ENCODE assay signal across 9 cellular contexts in genomic region chr13:99859178-99860177, GRCh38.
A peak's percentile ranks its signal among the peaks of the same experiment; 100 is the strongest.
DNase-seq lines count a peak whose midpoint lies in the region; ATAC-seq and TF ChIP-seq lines count a peak whose summit lies in the region.
"Had no signal": no experiment of that assay in that cellular context is flagged by ENCODE, and none has a peak within 500 bp of the region (broad histone marks: within the 10 kb centered on the region; RNA-seq: fewer than 3 reads in every experiment).

No MANE protein-coding gene starts in this region.

- 88 to 92% (median 90%) methylated on average over 18 of the region's 18 CpGs for WGBS in ovary, 3 donors

- DNase-seq in activated T-helper 1 cell treated with anti-CD3 and anti-CD28 coated beads, Interleukin-12 subunit alpha, Interleukin-12 subunit beta, Interleukin-2, Interleukin-4 antibody, amounts not matched to agents 30 ng/mL and 10 ng/mL and 1 ng/mL, durations not matched to agents 14 hours and 24 hours and 36 hours (ENCODE audit: low spot score) = peak; percentile 12
- peak; percentile 56 to 68 (median 66) for DNase-seq in stimulated activated CD4-positive, alpha-beta T cell treated with anti-CD3 and anti-CD28 coated beads, TNF-alpha, amount 100 ng/mL, for 48 hours (ENCODE audit: low read depth in 3 of 3)
- DNase-seq in SJCRH30 (no peak), ovary (no peak), posterior vena cava (ENCODE audit: low spot score) (no peak), medulla oblongata (ENCODE audit: extremely low spot score) (no peak)

- H3K4me3 ChIP-seq in SJCRH30 (no peak overlapping the region), ovary (no peak overlapping the region)

- H3K36me3 ChIP-seq in SJCRH30 (no peaks in the 10 kb centered on the region), ovary (no peaks in the 10 kb centered on the region)

- H3K27me3 Mint-ChIP-seq in activated T-helper 1 cell treated with anti-CD3 and anti-CD28 coated beads, Interleukin-12 subunit alpha, Interleukin-12 subunit beta, Interleukin-2, Interleukin-4 antibody, amounts not matched to agents 30 ng/mL and 10 ng/mL and 1 ng/mL, durations not matched to agents 14 hours and 24 hours and 36 hours (ENCODE audit: insufficient read depth) = peaks cover 64% of the 10 kb centered on the region

- ATAC-seq in GM19395 (IDR thresholded peaks at IDR 0.05; ENCODE audit: unreplicated experiment) (peak; percentile 89), HG03095 (IDR thresholded peaks at IDR 0.05; ENCODE audit: unreplicated experiment) (peak; percentile 77)

- no peaks in the 10 kb centered on the region for H3K9me3 Mint-ChIP-seq in activated T-helper 1 cell treated with anti-CD3 and anti-CD28 coated beads, Interleukin-12 subunit alpha, Interleukin-12 subunit beta, Interleukin-2, Interleukin-4 antibody, amounts not matched to agents 30 ng/mL and 10 ng/mL and 1 ng/mL, durations not matched to agents 14 hours and 24 hours and 36 hours

- intact Hi-C loops in activated T-helper 1 cell treated with anti-CD3 and anti-CD28 coated beads, Interleukin-12 subunit alpha, Interleukin-12 subunit beta, Interleukin-2, Interleukin-4 antibody, amounts not matched to agents 30 ng/mL and 10 ng/mL and 1 ng/mL, durations not matched to agents 14 hours and 24 hours and 36 hours (cut with micrococcal nuclease) = loop anchor here (1.0 to 5.0 kb wide), 3 partner anchors 41 to 422 kb away; no protein-coding TSS in a partner anchor
- intact Hi-C loops in ovary (cut with DNase I) (no loop called here), posterior vena cava (cut with DNase I) (no loop called here)

- no peak overlapping the region for H3K4me3 Mint-ChIP-seq in activated T-helper 1 cell treated with anti-CD3 and anti-CD28 coated beads, Interleukin-12 subunit alpha, Interleukin-12 subunit beta, Interleukin-2, Interleukin-4 antibody, amounts not matched to agents 30 ng/mL and 10 ng/mL and 1 ng/mL, durations not matched to agents 14 hours and 24 hours and 36 hours

- TF ChIP-seq EP300 in ovary (IDR thresholded peaks at IDR 0.05) = no peak

- no peak for TF ChIP-seq CTCF in ovary (IDR thresholded peaks at IDR 0.05)

- H3K27me3 ChIP-seq in SJCRH30 (peaks cover 5% of the 10 kb centered on the region; the same call in 1 of the 2 replicates), ovary (no peaks in the 10 kb centered on the region)

- TF ChIP-seq POLR2A in ovary (IDR thresholded peaks at IDR 0.05) = no peak

- no peak overlapping the region for H3K27ac ChIP-seq in SJCRH30
- no peak overlapping the region for H3K27ac ChIP-seq in ovary
- H3K27ac ChIP-seq: VCaP had no signal

- H3K4me1 ChIP-seq in SJCRH30 (no peaks in the 10 kb centered on the region), ovary (ENCODE audit: insufficient read depth) (no peaks in the 10 kb centered on the region)

- peaks cover 13% of the 10 kb centered on the region for H3K4me1 Mint-ChIP-seq in activated T-helper 1 cell treated with anti-CD3 and anti-CD28 coated beads, Interleukin-12 subunit alpha, Interleukin-12 subunit beta, Interleukin-2, Interleukin-4 antibody, amounts not matched to agents 30 ng/mL and 10 ng/mL and 1 ng/mL, durations not matched to agents 14 hours and 24 hours and 36 hours (ENCODE audit: low read depth)

- H3K9me3 ChIP-seq in SJCRH30 (replicated peaks) (no peaks in the 10 kb centered on the region), ovary (no peaks in the 10 kb centered on the region)

- no peaks in the 10 kb centered on the region for H3K36me3 Mint-ChIP-seq in activated T-helper 1 cell treated with anti-CD3 and anti-CD28 coated beads, Interleukin-12 subunit alpha, Interleukin-12 subunit beta, Interleukin-2, Interleukin-4 antibody, amounts not matched to agents 30 ng/mL and 10 ng/mL and 1 ng/mL, durations not matched to agents 14 hours and 24 hours and 36 hours (ENCODE audit: low read depth)

- H3K27ac Mint-ChIP-seq in activated T-helper 1 cell treated with anti-CD3 and anti-CD28 coated beads, Interleukin-12 subunit alpha, Interleukin-12 subunit beta, Interleukin-2, Interleukin-4 antibody, amounts not matched to agents 30 ng/mL and 10 ng/mL and 1 ng/mL, durations not matched to agents 14 hours and 24 hours and 36 hours = peak overlapping the region; percentile 76

Comparison
In these comparisons a context has a peak if more than half of its experiments do, and no peak if none do; other contexts are left out.
1. DNase-seq: peak in activated T-helper 1 cell treated with anti-CD3 and anti-CD28 coated beads, Interleukin-12 subunit alpha, Interleukin-12 subunit beta, Interleukin-2, Interleukin-4 antibody, amounts not matched to agents 30 ng/mL and 10 ng/mL and 1 ng/mL, durations not matched to agents 14 hours and 24 hours and 36 hours (single experiment) and stimulated activated CD4-positive, alpha-beta T cell treated with anti-CD3 and anti-CD28 coated beads, TNF-alpha, amount 100 ng/mL, for 48 hours (3 of 3); none in SJCRH30 (0 of 2), ovary (0 of 5), posterior vena cava (single experiment) and medulla oblongata (single experiment).